ENCODE assay signal across 20 cellular contexts in genomic region chr20:4728121-4728520, GRCh38. TPM values are rescaled to one million over a fixed set of nuclear protein-coding genes. Genes with fewer than 3 reads are reported as not detected.
DNase-seq lines count a peak whose midpoint lies in the region; ATAC-seq and TF ChIP-seq lines count a peak whose summit lies in the region.
"Had no signal": no experiment of that assay in that cellular context is flagged by ENCODE, and none has a peak within 500 bp of the region (broad histone marks: within the 10 kb centered on the region; RNA-seq: fewer than 3 reads in every experiment).

No MANE protein-coding gene starts in this region.

- no peaks in the 10 kb centered on the region for H3K27me3 ChIP-seq in PC-9 (ENCODE audit: insufficient read depth, low read depth)
- peaks cover 11% of the 10 kb centered on the region for H3K27me3 ChIP-seq in foreskin keratinocyte
- H3K27me3 ChIP-seq in SJCRH30, result peaks cover 4% of the 10 kb centered on the region
- H3K27me3 ChIP-seq: brain microvascular endothelial cell had no signal

- DNase-seq in GM03348 (ENCODE audit: low spot score) (peak; percentile 24), PC-9 (peak in 1 of 2 experiments; percentile 50), dermis blood vessel endothelial cell (peak; percentile 15), foreskin keratinocyte (peak in 1 of 2 donors; percentile 65), cerebellum (ENCODE audit: low spot score) (no peak), SJCRH30 (no peak)
- DNase-seq: activated B cell treated with CpG ODN at 0.5 μM for 24 hours; activated CD4-positive, alpha-beta memory T cell treated with anti-CD3 and anti-CD28 coated beads for 36 hours; activated effector memory CD4-positive, alpha-beta T cell treated with Interleukin-2 at 50 U/mL for 16 hours; brain microvascular endothelial cell; CD4-positive, CD25-positive, alpha-beta regulatory T cell; MM.1S; NCI-H1436 treated with DMSO at 0.1 percent for 48 hours; NCI-H510A treated with DMSO at 0.1 percent for 48 hours; psoas muscle; stimulated activated CD4-positive, alpha-beta T cell treated with anti-CD3 and anti-CD28 coated beads, Interleukin-2, amount 100 ng/mL, for 24 hours had no signal

- no peaks in the 10 kb centered on the region for H3K79me2 ChIP-seq in PC-9 (ENCODE audit: low read depth)

- no TSS peak for BruUV-seq in PC-9 (replicated peaks; lab: Mats Ljungman, UMichigan)

- CTCF ChIA-PET in PC-9 (lab: Charles Lee), result no interaction called here

- H3K4me3 ChIP-seq in PC-9 (no peak overlapping the region), SJCRH30 (no peak overlapping the region)
- H3K4me3 ChIP-seq: coronary artery, psoas muscle, skin epidermis had no signal

- TF ChIP-seq CTCF in PC-9 (conservative IDR thresholded peaks at IDR 0.05), result no peak
- TF ChIP-seq CTCF in foreskin keratinocyte (conservative IDR thresholded peaks at IDR 0.05), result no peak

- no peaks in the 10 kb centered on the region for H3K4me1 ChIP-seq in PC-9 (replicated peaks; ENCODE audit: insufficient read depth)
- no peaks in the 10 kb centered on the region for H3K4me1 ChIP-seq in foreskin keratinocyte
- no peaks in the 10 kb centered on the region for H3K4me1 ChIP-seq in SJCRH30
- H3K4me1 ChIP-seq: psoas muscle had no signal

- ATAC-seq in foreskin keratinocyte (peak; percentile 45), HG03342 (IDR thresholded peaks at IDR 0.05; ENCODE audit: unreplicated experiment) (no peak)
- ATAC-seq: psoas muscle; stimulated activated effector memory CD8-positive, alpha-beta T cell treated with anti-CD3 and anti-CD28 coated beads, Interleukin-12 subunit alpha, Interleukin-12 subunit beta, amount 100 ng/mL, for 72 hours had no signal

- no peaks in the 10 kb centered on the region for H4K20me1 ChIP-seq in PC-9 (ENCODE audit: insufficient read depth)

- no peaks in the 10 kb centered on the region for H3K9me2 ChIP-seq in PC-9 (ENCODE audit: insufficient read depth)

- H3K36me3 ChIP-seq in PC-9 (ENCODE audit: low read depth) (no peaks in the 10 kb centered on the region), SJCRH30 (no peaks in the 10 kb centered on the region)
- H3K36me3 ChIP-seq: brain microvascular endothelial cell had no signal

- no peak overlapping the region for H3K4me2 ChIP-seq in PC-9

- H3F3A ChIP-seq in PC-9 (ENCODE audit: insufficient read depth, low read depth), result peaks cover 7% of the 10 kb centered on the region; the same call in 1 of the 2 replicates

- intact Hi-C loops in PC-9 (cut with micrococcal nuclease; ENCODE audit: unreplicated experiment), result no loop called here

- H3K9me3 ChIP-seq in PC-9 (ENCODE audit: insufficient read depth, low read depth) (no peaks in the 10 kb centered on the region; the same call in 1 of the 2 replicates), SJCRH30 (replicated peaks) (no peaks in the 10 kb centered on the region)
- H3K9me3 ChIP-seq: psoas muscle had no signal

- H3K27ac ChIP-seq in PC-9 (peak overlapping the region; percentile 29; the same call in 1 of the 2 replicates), foreskin keratinocyte (no peak overlapping the region), SJCRH30 (no peak overlapping the region)
- H3K27ac ChIP-seq: brain microvascular endothelial cell, coronary artery, psoas muscle, skin epidermis had no signal

- POLR2A ChIA-PET in PC-9 (lab: Charles Lee; ENCODE audit: unreplicated experiment), result no interaction called here

- no peak overlapping the region for H2AFZ ChIP-seq in PC-9

RNA-seq across cellular contexts. Expression of gene PRND, which starts 6.4 kb away (rescaled TPM):
- not detected in 2 replicates for total RNA-seq in PC-9 (2021)
- total RNA-seq in dermis blood vessel endothelial cell, result 0.74 and 2.2 TPM in 2 replicates
- not detected in 2 replicates for total RNA-seq in foreskin keratinocyte
- not detected in 2 replicates for polyA plus RNA-seq in foreskin keratinocyte
- 2.7 TPM for total RNA-seq in cerebellum
- not detected in 2 replicates for total RNA-seq in SJCRH30 (2014; rRNA removed; shearing (Covaris generic))
- total RNA-seq: activated B cell treated with CpG ODN at 0.5 μM for 24 hours; activated CD4-positive, alpha-beta memory T cell treated with anti-CD3 and anti-CD28 coated beads for 36 hours; CD4-positive, CD25-positive, alpha-beta regulatory T cell; psoas muscle had no signal
- polyA plus RNA-seq: psoas muscle had no signal

RNA-seq across cellular contexts. Expression of gene PRNP, which starts 41.9 kb away (rescaled TPM):
- total RNA-seq in PC-9 (2021), result 101 and 147 TPM in 2 replicates
- total RNA-seq in dermis blood vessel endothelial cell, result 68.1 and 73.7 TPM in 2 replicates
- total RNA-seq in foreskin keratinocyte, result 403 and 528 TPM in 2 replicates
- 227 and 256 TPM in 2 replicates for polyA plus RNA-seq in foreskin keratinocyte
- total RNA-seq in cerebellum, result 75.1 TPM
- total RNA-seq in SJCRH30 (2014; rRNA removed; shearing (Covaris generic)), result 54.7 and 58.7 TPM in 2 replicates

Comparison
In these comparisons a context has a peak if more than half of its experiments do, and no peak if none do; other contexts are left out.
1. DNase-seq: peak in GM03348 (single experiment) and dermis blood vessel endothelial cell (single experiment); none in cerebellum (single experiment) and SJCRH30 (0 of 2).